10 cellular contexts compared by ENCODE assay signal in the genomic region with DNA sequence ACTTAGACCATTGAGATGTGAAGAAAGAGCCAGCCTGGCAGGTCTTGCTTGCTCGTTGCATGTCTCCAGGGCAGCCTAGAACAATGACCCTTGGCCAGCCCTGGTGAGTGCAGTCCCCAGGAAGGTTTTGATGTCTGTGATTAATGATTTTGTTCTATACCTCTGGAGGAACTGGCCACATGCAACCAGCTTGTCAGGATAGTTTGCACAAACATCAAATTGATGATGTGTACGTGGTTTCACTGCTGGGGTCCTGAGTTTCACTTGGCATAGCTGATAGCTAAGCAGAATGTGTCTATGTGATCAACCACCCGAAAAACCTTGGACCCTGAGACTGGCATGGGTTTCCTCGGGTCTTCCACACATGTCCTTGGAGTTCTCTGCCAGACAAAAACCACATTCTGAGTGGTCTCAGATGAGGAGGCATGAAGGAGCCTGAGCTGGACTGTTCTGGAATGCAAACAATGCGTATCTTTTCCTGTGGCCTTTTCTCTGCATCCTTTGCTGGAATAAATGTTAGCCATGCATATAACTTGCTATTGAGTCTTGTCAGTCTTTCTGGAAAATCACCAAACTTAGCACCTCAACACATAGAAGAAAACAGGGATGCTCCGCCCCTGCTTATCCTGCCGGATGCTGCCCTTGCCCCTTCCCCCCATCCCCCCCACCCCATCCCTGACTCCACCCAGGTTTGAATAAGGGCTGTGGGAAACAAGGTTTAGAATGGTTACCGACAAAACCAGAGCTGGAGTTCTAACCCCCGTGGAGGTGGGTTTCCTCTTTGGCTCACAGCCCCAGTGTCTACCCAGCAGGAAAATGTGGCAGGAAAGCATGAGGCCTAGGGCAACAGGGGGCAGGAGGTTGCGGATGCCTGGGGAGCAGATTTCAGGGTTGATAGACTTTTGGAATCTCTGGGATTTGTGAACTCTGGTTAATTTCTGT. TPM values are rescaled to one million over a fixed set of nuclear protein-coding genes. Genes with fewer than 3 reads are reported as not detected.
A peak's percentile ranks its signal among the peaks of the same experiment; 100 is the strongest.
DNase-seq lines count a peak whose midpoint lies in the region; TF ChIP-seq lines count a peak whose summit lies in the region.
"Had no signal": no experiment of that assay in that cellular context is flagged by ENCODE, and none has a peak within 500 bp of the region (broad histone marks: within the 10 kb centered on the region; RNA-seq: fewer than 3 reads in every experiment).

No MANE protein-coding gene starts in this region.

- no peaks in the 10 kb centered on the region for H3K27me3 ChIP-seq in tibial nerve

- H3K36me3 ChIP-seq in tibial nerve = no peaks in the 10 kb centered on the region

- TF ChIP-seq POLR2A in tibial nerve (IDR thresholded peaks at IDR 0.05) = no peak

- DNase-seq in DMS 273 (lab: John Stamatoyannopoulos, UW; ENCODE audit: unreplicated experiment) = peak; percentile 59
- no peak for DNase-seq in DMS 273 treated with DMSO at 0.1 percent for 48 hours (lab: John Stamatoyannopoulos, UW)
- peak; percentile 35 for DNase-seq in UCSD-AML1 (lab: John Stamatoyannopoulos, UW; ENCODE audit: unreplicated experiment)
- DNase-seq in glomerular visceral epithelial cell (ENCODE audit: extremely low spot score) = peak; percentile 99
- no peak for DNase-seq in type B pancreatic cell (ENCODE audit: extremely low spot score, unreplicated experiment)
- no peak for DNase-seq in tibial nerve (ENCODE audit: low spot score in 2 of 2)
- DNase-seq in COLO668 (lab: John Stamatoyannopoulos, UW; ENCODE audit: unreplicated experiment) = no peak
- DNase-seq in NCI-H146 (lab: John Stamatoyannopoulos, UW) = no peak
- DNase-seq: activated naive CD8-positive, alpha-beta T cell treated with anti-CD3 and anti-CD28 coated beads, Interleukin-2, amount 10 ng/mL, durations not matched to agents 7 days and 5 days had no signal

- H3K27ac Mint-ChIP-seq in type B pancreatic cell = peak overlapping the region; percentile 23
- H3K27ac Mint-ChIP-seq: activated naive CD8-positive, alpha-beta T cell treated with anti-CD3 and anti-CD28 coated beads, Interleukin-2, amount 10 ng/mL, durations not matched to agents 7 days and 5 days had no signal

- no peaks in the 10 kb centered on the region for H3K36me3 Mint-ChIP-seq in type B pancreatic cell
- H3K36me3 Mint-ChIP-seq: activated naive CD8-positive, alpha-beta T cell treated with anti-CD3 and anti-CD28 coated beads, Interleukin-2, amount 10 ng/mL, durations not matched to agents 7 days and 5 days had no signal

- 51% methylated on average over 10 of the region's 10 CpGs for WGBS in tibial nerve, 2 donors

- H3K27ac ChIP-seq in tibial nerve = no peak overlapping the region
- H3K27ac ChIP-seq: 22Rv1 had no signal

- H3K9me3 Mint-ChIP-seq in type B pancreatic cell = peaks cover 7% of the 10 kb centered on the region
- H3K9me3 Mint-ChIP-seq: activated naive CD8-positive, alpha-beta T cell treated with anti-CD3 and anti-CD28 coated beads, Interleukin-2, amount 10 ng/mL, durations not matched to agents 7 days and 5 days had no signal

- peaks cover 0 to 27% (median 0%) of the 10 kb centered on the region in 4 donors for H3K4me1 ChIP-seq in tibial nerve

- no peak for TF ChIP-seq EP300 in tibial nerve (IDR thresholded peaks at IDR 0.05)

- no peak overlapping the region for H3K4me3 ChIP-seq in tibial nerve

- TF ChIP-seq CTCF in type B pancreatic cell (conservative IDR thresholded peaks at IDR 0.05) (no peak), tibial nerve (IDR thresholded peaks at IDR 0.05) (no peak)

- H3K27me3 Mint-ChIP-seq in type B pancreatic cell = no peaks in the 10 kb centered on the region

- H3K9me3 ChIP-seq in tibial nerve = no peaks in the 10 kb centered on the region

- H3K4me1 Mint-ChIP-seq in type B pancreatic cell (ENCODE audit: unreplicated experiment) = peaks cover 27% of the 10 kb centered on the region
- H3K4me1 Mint-ChIP-seq: activated naive CD8-positive, alpha-beta T cell treated with anti-CD3 and anti-CD28 coated beads, Interleukin-2, amount 10 ng/mL, durations not matched to agents 7 days and 5 days had no signal

- H3K4me3 Mint-ChIP-seq in type B pancreatic cell = no peak overlapping the region
- H3K4me3 Mint-ChIP-seq: activated naive CD8-positive, alpha-beta T cell treated with anti-CD3 and anti-CD28 coated beads, Interleukin-2, amount 10 ng/mL, durations not matched to agents 7 days and 5 days had no signal

RNA-seq across cellular contexts. Expression of gene ANKRD33B, which starts 50.1 kb away (rescaled TPM):
- total RNA-seq in type B pancreatic cell (ENCODE audit: low replicate concordance) (3.4 and 5.4 TPM in 2 replicates), tibial nerve (10 to 100 TPM; 21.3 to 34.9 (median 30.5) TPM)

Comparison
In these comparisons a context has a peak if more than half of its experiments do, and no peak if none do; other contexts are left out.
1. DNase-seq: peak in DMS 273 (single experiment), UCSD-AML1 (single experiment) and glomerular visceral epithelial cell (single experiment); none in DMS 273 treated with DMSO at 0.1 percent for 48 hours (single experiment), type B pancreatic cell (single experiment), tibial nerve (0 of 2), COLO668 (single experiment) and NCI-H146 (single experiment).